Comparison of ENCODE assay signal across 10 cellular contexts in genomic region chr2:83916559-83916958, GRCh38.
"Had no signal": no experiment of that assay in that cellular context is flagged by ENCODE, and none has a peak within 500 bp of the region (broad histone marks: within the 10 kb centered on the region; RNA-seq: fewer than 3 reads in every experiment).

No MANE protein-coding gene starts in this region.

- ATAC-seq: GM23338 had no signal

- DNase-seq: H9, HCEC 1CT, IMR-90, Karpas-422, KBM-7 had no signal

- FAIRE-seq: H1, H54 had no signal

- H3K4me3 ChIP-seq: GM23338 had no signal

- H2AFZ ChIP-seq: GM23338 had no signal

- H3K27ac ChIP-seq: HL-60, KMS-11 had no signal

- H3K9ac ChIP-seq: KMS-11 had no signal

- H3K4me2 ChIP-seq: GM23338, KMS-11 had no signal
